In the genomic region with DNA sequence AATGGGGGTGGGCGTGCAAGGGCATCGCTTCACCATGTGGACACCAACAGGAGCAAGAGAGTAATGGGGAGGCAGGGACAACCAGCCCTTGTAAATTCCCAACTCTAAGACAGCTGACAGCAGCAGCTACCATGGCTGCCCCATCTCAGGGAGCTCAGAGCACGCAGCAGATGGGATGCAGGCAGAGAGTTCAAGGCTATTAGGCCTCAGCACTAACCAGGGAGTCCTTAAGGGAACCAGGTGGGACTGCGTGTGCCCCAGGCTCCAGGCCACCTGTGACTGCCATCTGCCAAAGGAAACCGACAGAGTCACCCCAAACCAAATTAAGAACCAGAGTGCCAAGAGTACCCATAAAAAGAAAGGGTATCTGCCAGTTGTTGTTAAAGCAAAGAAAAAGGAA, we compare ENCODE assay signal across 1 cellular context.
TF ChIP-seq lines count a peak whose summit lies in the region.

No MANE protein-coding gene starts in this region.

TF ChIP-seq in HCT116, 20 proteins besides CTCF, POLR2A, EP300 and RAD21:
- TF ChIP-seq ZFX (IDR thresholded peaks at IDR 0.05) (no peak), MAX (IDR thresholded peaks at IDR 0.05) (no peak), SIN3A (IDR thresholded peaks at IDR 0.05; ENCODE audit: low read depth) (no peak), POLR2AphosphoS5 (IDR thresholded peaks at IDR 0.05; ENCODE audit: low read depth, low read length) (no peak), SRF (IDR thresholded peaks at IDR 0.05; ENCODE audit: low read depth) (no peak), FOSL1 (IDR thresholded peaks at IDR 0.05; ENCODE audit: low read depth) (no peak), JUND (IDR thresholded peaks at IDR 0.05) (no peak), EGR1 (IDR thresholded peaks at IDR 0.05; ENCODE audit: low read depth) (no peak), SP1 (IDR thresholded peaks at IDR 0.05; ENCODE audit: low read depth) (no peak), TCF7L2 (IDR thresholded peaks at IDR 0.05; ENCODE audit: borderline replicate concordance, extremely low read depth, insufficient read depth, insufficient read length) (no peak), CBX3 (IDR thresholded peaks at IDR 0.05; ENCODE audit: low read depth) (no peak), YY1 (IDR thresholded peaks at IDR 0.05; ENCODE audit: extremely low read depth, insufficient replicate concordance, low read depth, low read length) (no peak), ELF1 (IDR thresholded peaks at IDR 0.05; ENCODE audit: borderline replicate concordance, low read depth) (no peak), ZBTB33 (IDR thresholded peaks at IDR 0.05; ENCODE audit: extremely low read depth, insufficient replicate concordance, low read length) (no peak), ZNF274 (IDR thresholded peaks at IDR 0.05; ENCODE audit: low read depth, low read length) (no peak)
- TF ChIP-seq, protein P1, sequence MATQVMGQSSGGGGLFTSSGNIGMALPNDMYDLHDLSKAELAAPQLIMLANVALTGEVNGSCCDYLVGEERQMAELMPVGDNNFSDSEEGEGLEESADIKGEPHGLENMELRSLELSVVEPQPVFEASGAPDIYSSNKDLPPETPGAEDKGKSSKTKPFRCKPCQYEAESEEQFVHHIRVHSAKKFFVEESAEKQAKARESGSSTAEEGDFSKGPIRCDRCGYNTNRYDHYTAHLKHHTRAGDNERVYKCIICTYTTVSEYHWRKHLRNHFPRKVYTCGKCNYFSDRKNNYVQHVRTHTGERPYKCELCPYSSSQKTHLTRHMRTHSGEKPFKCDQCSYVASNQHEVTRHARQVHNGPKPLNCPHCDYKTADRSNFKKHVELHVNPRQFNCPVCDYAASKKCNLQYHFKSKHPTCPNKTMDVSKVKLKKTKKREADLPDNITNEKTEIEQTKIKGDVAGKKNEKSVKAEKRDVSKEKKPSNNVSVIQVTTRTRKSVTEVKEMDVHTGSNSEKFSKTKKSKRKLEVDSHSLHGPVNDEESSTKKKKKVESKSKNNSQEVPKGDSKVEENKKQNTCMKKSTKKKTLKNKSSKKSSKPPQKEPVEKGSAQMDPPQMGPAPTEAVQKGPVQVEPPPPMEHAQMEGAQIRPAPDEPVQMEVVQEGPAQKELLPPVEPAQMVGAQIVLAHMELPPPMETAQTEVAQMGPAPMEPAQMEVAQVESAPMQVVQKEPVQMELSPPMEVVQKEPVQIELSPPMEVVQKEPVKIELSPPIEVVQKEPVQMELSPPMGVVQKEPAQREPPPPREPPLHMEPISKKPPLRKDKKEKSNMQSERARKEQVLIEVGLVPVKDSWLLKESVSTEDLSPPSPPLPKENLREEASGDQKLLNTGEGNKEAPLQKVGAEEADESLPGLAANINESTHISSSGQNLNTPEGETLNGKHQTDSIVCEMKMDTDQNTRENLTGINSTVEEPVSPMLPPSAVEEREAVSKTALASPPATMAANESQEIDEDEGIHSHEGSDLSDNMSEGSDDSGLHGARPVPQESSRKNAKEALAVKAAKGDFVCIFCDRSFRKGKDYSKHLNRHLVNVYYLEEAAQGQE (IDR thresholded peaks at IDR 0.05; ENCODE audit: low read depth): no peak
TF ChIP-seq in HCT116: peak in this region for 0.
